In the genomic region with DNA sequence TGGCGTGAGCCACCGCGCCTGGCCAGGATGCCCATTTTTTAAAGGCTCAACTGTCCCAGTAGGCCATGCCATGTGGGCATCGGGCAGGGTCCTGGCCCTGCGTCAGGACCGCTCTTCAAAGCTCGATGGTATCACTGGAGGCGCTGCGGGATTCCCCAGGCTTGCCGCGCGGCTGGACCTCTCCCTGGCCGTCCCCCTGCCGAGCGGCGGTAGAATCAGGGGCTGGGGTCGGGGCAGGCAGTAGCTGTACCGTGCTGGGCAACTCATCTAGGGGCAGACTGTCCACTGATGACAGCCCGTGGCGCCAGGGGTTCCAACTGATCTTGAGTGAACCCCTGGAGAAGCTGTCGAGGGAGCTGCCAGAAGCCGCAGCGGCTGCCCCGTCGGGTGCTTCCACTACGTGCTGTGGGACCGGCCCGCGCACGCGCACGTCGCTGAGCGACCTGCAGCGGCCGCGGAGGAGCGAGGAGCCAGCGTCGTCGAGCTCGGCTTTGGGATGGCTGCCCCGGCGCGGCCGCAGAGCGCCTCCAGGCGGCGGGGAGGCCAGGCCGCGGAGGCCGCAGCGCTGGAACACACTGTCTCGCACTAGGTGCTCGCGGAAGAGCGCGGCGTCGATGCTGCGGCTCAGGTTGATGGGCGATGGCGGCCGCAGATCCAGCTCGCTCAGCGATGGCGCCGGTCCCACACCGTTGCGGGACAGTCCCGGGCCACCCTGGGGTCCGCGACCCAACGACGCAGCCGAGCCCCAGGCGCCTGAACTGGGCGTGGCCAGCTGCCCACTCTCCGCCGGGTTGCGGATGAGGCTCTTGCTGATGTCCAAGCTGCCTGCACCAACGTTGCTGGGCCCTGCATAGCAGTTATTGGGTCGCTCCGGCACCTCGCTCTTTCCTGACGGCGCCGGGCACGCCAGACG, we compare ENCODE assay signal across 1 cellular context.
A peak's percentile ranks its signal among the peaks of the same experiment; 100 is the strongest.
TF ChIP-seq lines count a peak whose summit lies in the region.

No MANE protein-coding gene starts in this region.

TF ChIP-seq in IMR-90, 13 proteins besides CTCF, POLR2A, EP300 and RAD21:
- no peak for TF ChIP-seq BHLHE40 (IDR thresholded peaks at IDR 0.05; ENCODE audit: low read depth, low read length)
- TF ChIP-seq MAZ (IDR thresholded peaks at IDR 0.05; ENCODE audit: borderline replicate concordance, low read depth, low read length) = no peak
- TF ChIP-seq SMC3 (IDR thresholded peaks at IDR 0.05; ENCODE audit: low read depth, low read length) = peak; percentile 54
- no peak for TF ChIP-seq FOS (IDR thresholded peaks at IDR 0.05; ENCODE audit: low read depth, low read length)
- TF ChIP-seq, protein P1, sequence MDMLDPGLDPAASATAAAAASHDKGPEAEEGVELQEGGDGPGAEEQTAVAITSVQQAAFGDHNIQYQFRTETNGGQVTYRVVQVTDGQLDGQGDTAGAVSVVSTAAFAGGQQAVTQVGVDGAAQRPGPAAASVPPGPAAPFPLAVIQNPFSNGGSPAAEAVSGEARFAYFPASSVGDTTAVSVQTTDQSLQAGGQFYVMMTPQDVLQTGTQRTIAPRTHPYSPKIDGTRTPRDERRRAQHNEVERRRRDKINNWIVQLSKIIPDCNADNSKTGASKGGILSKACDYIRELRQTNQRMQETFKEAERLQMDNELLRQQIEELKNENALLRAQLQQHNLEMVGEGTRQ (IDR thresholded peaks at IDR 0.05; ENCODE audit: low read depth, low read length) = no peak
